1 cellular context compared by ENCODE assay signal in genomic region chr15:68224108-68224507, GRCh38.
TF ChIP-seq lines count a peak whose summit lies in the region.

No MANE protein-coding gene starts in this region.

TF ChIP-seq in liver, 16 proteins besides CTCF, POLR2A, EP300 and RAD21:
- TF ChIP-seq, protein P1, sequence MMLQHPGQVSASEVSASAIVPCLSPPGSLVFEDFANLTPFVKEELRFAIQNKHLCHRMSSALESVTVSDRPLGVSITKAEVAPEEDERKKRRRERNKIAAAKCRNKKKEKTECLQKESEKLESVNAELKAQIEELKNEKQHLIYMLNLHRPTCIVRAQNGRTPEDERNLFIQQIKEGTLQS (IDR thresholded peaks at IDR 0.05), result peak; percentile 26
- peak; percentile 56 for TF ChIP-seq SP1 (IDR thresholded peaks at IDR 0.05)
- TF ChIP-seq JUND (IDR thresholded peaks at IDR 0.05), result no peak
- peak; percentile 88 to 92 for TF ChIP-seq HNF4A (conservative IDR thresholded peaks at IDR 0.05)
- TF ChIP-seq HNF4G (IDR thresholded peaks at IDR 0.05), result peak; percentile 64
- TF ChIP-seq NR2F2 (IDR thresholded peaks at IDR 0.05), result peak; percentile 59
- no peak for TF ChIP-seq YY1 (IDR thresholded peaks at IDR 0.05)
- TF ChIP-seq RXRA (IDR thresholded peaks at IDR 0.05), result peak; percentile 42 to 60
